ENCODE assay signal across 15 cellular contexts in genomic region chr15:36756707-36757106, GRCh38.
"Had no signal": no experiment of that assay in that cellular context is flagged by ENCODE, and none has a peak within 500 bp of the region (broad histone marks: within the 10 kb centered on the region; RNA-seq: fewer than 3 reads in every experiment).

No MANE protein-coding gene starts in this region.

- H3K27me3 Mint-ChIP-seq: activated CD4-positive, alpha-beta T cell treated with anti-CD3 and anti-CD28 coated beads, Interleukin-2, amount 10 ng/mL, durations not matched to agents 24 days and 14 days; central memory CD8-positive, alpha-beta T cell; effector memory CD8-positive, alpha-beta T cell; stimulated activated naive B cell treated with anti-CD40 and anti-IgM and Interleukin-4, amounts not matched to agents 10 μg/mL and 1 μg/mL and 100 μg/mL, for 72 hours had no signal

- H3K4me1 Mint-ChIP-seq: activated CD4-positive, alpha-beta T cell treated with anti-CD3 and anti-CD28 coated beads, Interleukin-2, amount 10 ng/mL, durations not matched to agents 24 days and 14 days; central memory CD8-positive, alpha-beta T cell; nephron; stimulated activated naive B cell treated with anti-CD40 and anti-IgM and Interleukin-4, amounts not matched to agents 10 μg/mL and 1 μg/mL and 100 μg/mL, for 72 hours had no signal

- DNase-seq: activated CD4-positive, alpha-beta T cell treated with anti-CD3 and anti-CD28 coated beads, Interleukin-2, amount 10 ng/mL, durations not matched to agents 24 days and 14 days; activated CD8-positive, alpha-beta memory T cell treated with anti-CD3 and anti-CD28 coated beads for 24 hours; activated naive CD4-positive, alpha-beta T cell treated with Interleukin-2 at 50 U/mL for 16 hours; effector memory CD8-positive, alpha-beta T cell; left ventricle myocardium superior; right lobe of liver; spleen; stimulated activated CD4-positive, alpha-beta T cell treated with anti-CD3 and anti-CD28 coated beads, Interleukin-1b, Interleukin-23, amount 100 ng/mL, for 48 hours; stimulated activated naive B cell treated with anti-CD40 and anti-IgM and Interleukin-4, amounts not matched to agents 10 μg/mL and 1 μg/mL and 100 μg/mL, for 72 hours; upper lobe of left lung had no signal

- H3K36me3 ChIP-seq: prostate gland, right lobe of liver, upper lobe of left lung had no signal

- H3K79me2 ChIP-seq: hepatocyte had no signal

- H3K27ac Mint-ChIP-seq: activated CD4-positive, alpha-beta T cell treated with anti-CD3 and anti-CD28 coated beads, Interleukin-2, amount 10 ng/mL, durations not matched to agents 24 days and 14 days; effector memory CD8-positive, alpha-beta T cell; nephron; stimulated activated naive B cell treated with anti-CD40 and anti-IgM and Interleukin-4, amounts not matched to agents 10 μg/mL and 1 μg/mL and 100 μg/mL, for 72 hours had no signal

- H3K4me2 ChIP-seq: hepatocyte had no signal

- H3K9me3 ChIP-seq: prostate gland, right lobe of liver had no signal

- H3K4me1 ChIP-seq: prostate gland, right lobe of liver, spleen, upper lobe of left lung had no signal

- H3K27me3 ChIP-seq: hepatocyte, right lobe of liver, spleen, upper lobe of left lung had no signal

- H3K4me3 Mint-ChIP-seq: activated CD4-positive, alpha-beta T cell treated with anti-CD3 and anti-CD28 coated beads, Interleukin-2, amount 10 ng/mL, durations not matched to agents 24 days and 14 days; central memory CD8-positive, alpha-beta T cell; effector memory CD8-positive, alpha-beta T cell; nephron; stimulated activated naive B cell treated with anti-CD40 and anti-IgM and Interleukin-4, amounts not matched to agents 10 μg/mL and 1 μg/mL and 100 μg/mL, for 72 hours; WTC11 had no signal

- H2AFZ ChIP-seq: hepatocyte had no signal

- H3K27ac ChIP-seq: hepatocyte, prostate gland, right lobe of liver, spleen, upper lobe of left lung had no signal

- ATAC-seq: effector memory CD8-positive, alpha-beta T cell; right lobe of liver; stimulated activated naive B cell treated with anti-CD40 and anti-IgM and Interleukin-4, amounts not matched to agents 10 μg/mL and 1 μg/mL and 100 μg/mL, for 72 hours; WTC11 had no signal

- H3K4me3 ChIP-seq: hepatocyte, prostate gland, right lobe of liver, spleen, upper lobe of left lung had no signal
